Comparison of ENCODE assay signal across 16 cellular contexts in the genomic region with DNA sequence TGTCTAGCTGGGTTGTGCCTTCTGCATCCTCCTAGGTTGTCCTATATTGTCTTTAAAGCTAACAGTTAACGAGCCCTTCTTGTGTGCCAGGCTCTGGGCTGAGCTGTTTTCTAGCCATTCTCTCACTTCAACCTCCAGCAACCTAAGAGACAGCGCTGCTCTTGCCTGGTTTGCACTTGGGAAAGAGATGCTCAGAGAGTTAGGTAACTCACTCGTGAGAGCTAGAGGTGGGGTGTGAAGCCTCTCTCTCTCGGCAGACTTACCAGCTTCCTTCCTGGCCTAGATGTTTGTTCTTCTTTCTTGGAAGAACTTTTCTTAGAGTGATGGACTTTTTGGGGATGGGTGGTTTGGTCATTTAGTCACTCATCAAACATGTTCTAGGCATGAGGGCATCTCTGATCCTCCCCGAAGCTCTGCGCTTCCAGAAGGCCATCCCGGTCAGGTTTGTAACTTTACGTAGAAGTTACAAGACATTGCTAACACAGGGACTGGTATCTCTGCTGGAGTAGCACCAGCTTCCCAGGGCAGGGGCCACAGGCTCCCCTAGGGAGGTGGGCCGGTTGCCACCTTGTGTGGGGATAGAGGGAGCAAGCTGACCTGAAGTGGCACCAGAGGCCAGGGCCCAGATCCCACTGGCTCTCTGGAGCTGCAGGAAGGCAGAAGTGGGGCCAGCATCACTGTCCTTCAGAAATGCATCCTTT. TPM values are rescaled to one million over a fixed set of nuclear protein-coding genes. Genes with fewer than 3 reads are reported as not detected.
DNase-seq lines count a peak whose midpoint lies in the region; ATAC-seq, FAIRE-seq and TF ChIP-seq lines count a peak whose summit lies in the region.
"Had no signal": no experiment of that assay in that cellular context is flagged by ENCODE, and none has a peak within 500 bp of the region (broad histone marks: within the 10 kb centered on the region; RNA-seq: fewer than 3 reads in every experiment).

No MANE protein-coding gene starts in this region.

- no peaks in the 10 kb centered on the region for H3K79me1 ChIP-seq in neuronal stem cell (ENCODE audit: low read depth, low read length)

- H3K9me3 Mint-ChIP-seq in effector memory CD8-positive, alpha-beta T cell, result no peaks in the 10 kb centered on the region

- H3K36me3 Mint-ChIP-seq in effector memory CD8-positive, alpha-beta T cell (ENCODE audit: insufficient read depth), result no peaks in the 10 kb centered on the region
- H3K36me3 Mint-ChIP-seq: activated naive CD8-positive, alpha-beta T cell had no signal

- POLR2A ChIA-PET in A549 (lab: Yijun Ruan, JAX), result interaction anchor here (0.7 kb wide), 1 partner anchor 9 kb away, joined by 4 read pairs; no protein-coding TSS in a partner anchor
- POLR2A ChIA-PET in SK-N-SH (lab: Yijun Ruan, JAX), result no interaction called here

- H3F3A ChIP-seq in SK-N-SH (replicated peaks; ENCODE audit: insufficient read depth), result no peaks in the 10 kb centered on the region

- no peak overlapping the region for H3K4me3 ChIP-seq in A549
- no peak overlapping the region for H3K4me3 ChIP-seq in neuronal stem cell (ENCODE audit: low read length in 2 of 2)
- no peak overlapping the region for H3K4me3 ChIP-seq in foreskin fibroblast (ENCODE audit: low read depth in 1 of 2, low read length in 2 of 2)
- H3K4me3 ChIP-seq in SK-N-SH (ENCODE audit: low read depth in 2 of 2, low read length in 1 of 2), result no peak overlapping the region

- no peaks in the 10 kb centered on the region for H4K20me1 ChIP-seq in SK-N-SH (ENCODE audit: insufficient read depth)

- H3K79me2 ChIP-seq in SK-N-SH (ENCODE audit: insufficient read depth), result no peaks in the 10 kb centered on the region

- H4K8ac ChIP-seq in neuronal stem cell (ENCODE audit: low read depth, low read length), result no peak overlapping the region

- no peak for FAIRE-seq in A549 (lab: Jason Lieb, UNC)
- FAIRE-seq: urothelium cell line had no signal

- DNase-seq in A549 (ENCODE audit: low read depth in 1 of 2, low spot score in 1 of 2) (no peak), MV-4-11 (lab: John Stamatoyannopoulos, UW) (peak; percentile 62), neuronal stem cell (ENCODE audit: low spot score) (no peak), GOT3 (lab: John Stamatoyannopoulos, UW) (no peak), foreskin fibroblast (no peak), SK-N-SH (no peak), NCI-H2196 treated with DMSO at 0.1 percent for 48 hours (lab: John Stamatoyannopoulos, UW; ENCODE audit: unreplicated experiment) (no peak)
- DNase-seq in effector memory CD8-positive, alpha-beta T cell, result peak in 2 of 3 experiments; percentile 21 to 25
- DNase-seq: mammary epithelial cell, NCI-H1105 treated with DMSO at 0.1 percent for 48 hours, NCI-H526 treated with DMSO at 0.1 percent for 48 hours had no signal

- TF ChIP-seq EP300 in A549 (IDR thresholded peaks at IDR 0.05) (no peak), SK-N-SH (IDR thresholded peaks at IDR 0.05; ENCODE audit: borderline replicate concordance in 1 of 2, low read depth in 1 of 2, low read length in 1 of 2) (no peak)

- CTCF ChIA-PET in A549 (lab: Yijun Ruan, JAX), result interaction anchor here (1.1 to 1.8 kb wide), 5 partner anchors 10 to 173 kb away, joined by 3 to 7 read pairs (median 3); no protein-coding TSS in a partner anchor
- CTCF ChIA-PET in SK-N-SH (lab: Yijun Ruan, JAX), result interaction anchor here (0.6 to 1.8 kb wide), 2 partner anchors 16 to 1703 kb away, joined by 3 to 6 read pairs; no protein-coding TSS in a partner anchor

- H3K27me3 ChIP-seq in neuronal stem cell (ENCODE audit: control insufficient read depth in 3 of 3, insufficient read depth in 3 of 3, low read depth in 1 of 3, low read length in 3 of 3) (peaks cover 0 to 16% (median 0%) of the 10 kb centered on the region in 3 experiments), SK-N-SH (ENCODE audit: insufficient read depth) (no peaks in the 10 kb centered on the region)

- H3K4me2 ChIP-seq in A549 (peak overlapping the region; percentile 46; the same call in 2 of the 3 replicates), neuronal stem cell (ENCODE audit: insufficient read depth, low read length, poor library complexity, severe bottlenecking) (no peak overlapping the region), SK-N-SH (no peak overlapping the region)

- no peak overlapping the region for H3K23ac ChIP-seq in neuronal stem cell (ENCODE audit: low read depth, low read length, poor library complexity)

- TF ChIP-seq CTCF in A549 (IDR thresholded peaks at IDR 0.05) (no peak), foreskin fibroblast (IDR thresholded peaks at IDR 0.05; ENCODE audit: low read depth, low read length) (no peak), SK-N-SH (IDR thresholded peaks at IDR 0.05) (no peak)

- H4K91ac ChIP-seq in neuronal stem cell (ENCODE audit: low read depth, low read length, poor library complexity), result no peak overlapping the region

- peaks cover 0 to under 1% of the 10 kb centered on the region in 2 donors for H3K27me3 Mint-ChIP-seq in effector memory CD8-positive, alpha-beta T cell
- H3K27me3 Mint-ChIP-seq: progenitor cell of endocrine pancreas had no signal

- no peak for TF ChIP-seq POLR2A in A549 (IDR thresholded peaks at IDR 0.05; ENCODE audit: low read length)

- H2BK5ac ChIP-seq in neuronal stem cell (ENCODE audit: low read length), result no peak overlapping the region

- H3K36me3 ChIP-seq in neuronal stem cell (replicated peaks in 1 of 2; ENCODE audit: control insufficient read depth in 2 of 2, insufficient read depth in 2 of 2, low read length in 2 of 2), result no peaks in the 10 kb centered on the region
- no peaks in the 10 kb centered on the region for H3K36me3 ChIP-seq in SK-N-SH (replicated peaks in 1 of 2; ENCODE audit: control insufficient read depth in 1 of 2, insufficient read depth in 2 of 2, low read length in 1 of 2)

- peaks cover 0 to 41% of the 10 kb centered on the region in 2 donors for H3K4me1 Mint-ChIP-seq in effector memory CD8-positive, alpha-beta T cell (ENCODE audit: low read depth in 2 of 2)
- H3K4me1 Mint-ChIP-seq: B cell had no signal

- H2BK12ac ChIP-seq in neuronal stem cell (ENCODE audit: low read length), result no peak overlapping the region

- no peaks in the 10 kb centered on the region for H3K9me3 ChIP-seq in A549
- no peaks in the 10 kb centered on the region for H3K9me3 ChIP-seq in neuronal stem cell (replicated peaks in 1 of 2; ENCODE audit: control insufficient read depth in 2 of 2, insufficient read depth in 1 of 2, low read depth in 1 of 2, low read length in 2 of 2)
- H3K9me3 ChIP-seq in SK-N-SH, result no peaks in the 10 kb centered on the region

- H3K18ac ChIP-seq in neuronal stem cell (ENCODE audit: low read length), result no peak overlapping the region

- H3K4ac ChIP-seq in neuronal stem cell (ENCODE audit: low read length), result no peak overlapping the region

- no peaks in the 10 kb centered on the region for H3K9me2 ChIP-seq in SK-N-SH

- H2BK15ac ChIP-seq in neuronal stem cell (ENCODE audit: low read length), result no peak overlapping the region

- H3K4me3 Mint-ChIP-seq in effector memory CD8-positive, alpha-beta T cell, result peak overlapping the region in 1 of 2 donors; percentile 79
- H3K4me3 Mint-ChIP-seq: activated naive CD8-positive, alpha-beta T cell; B cell had no signal

- H3K27ac ChIP-seq in A549, result peak overlapping the region; percentile 52 to 68; a peak in 5 of 6 replicates
- H3K27ac ChIP-seq in neuronal stem cell (replicated peaks; ENCODE audit: low read length), result no peak overlapping the region
- H3K27ac ChIP-seq in SK-N-SH (ENCODE audit: low read depth in 2 of 2, low read length in 1 of 2), result no peak overlapping the region

- ATAC-seq in A549, result no peak
- peak; percentile 78 for ATAC-seq in effector memory CD8-positive, alpha-beta T cell (replicated peaks)
- ATAC-seq: activated CD4-positive, CD25-positive, alpha-beta regulatory T cell treated with anti-CD3 and anti-CD28 coated beads, Interleukin-2, amount 50 U/mL, for 24 hours had no signal

- H2BK120ac ChIP-seq in neuronal stem cell (ENCODE audit: low read depth, low read length), result no peak overlapping the region

- H3K9ac ChIP-seq in neuronal stem cell (ENCODE audit: low read depth, low read length, poor library complexity), result no peak overlapping the region
- no peak overlapping the region for H3K9ac ChIP-seq in SK-N-SH

- H2AK5ac ChIP-seq in neuronal stem cell (ENCODE audit: low read depth, low read length), result no peak overlapping the region

- H2AFZ ChIP-seq in neuronal stem cell (ENCODE audit: low read length), result no peak overlapping the region
- H2AFZ ChIP-seq in SK-N-SH (ENCODE audit: low read depth), result no peak overlapping the region

- peaks cover 66% of the 10 kb centered on the region for H3K4me1 ChIP-seq in A549
- H3K4me1 ChIP-seq in neuronal stem cell (ENCODE audit: control insufficient read depth in 2 of 2, insufficient read depth in 1 of 2, low read depth in 1 of 2, low read length in 2 of 2), result peaks cover 0 to 8% of the 10 kb centered on the region in 2 donors
- H3K4me1 ChIP-seq in SK-N-SH (ENCODE audit: control insufficient read depth in 1 of 2, insufficient read depth in 2 of 2, low read depth in 1 of 2, low read length in 1 of 2), result peaks cover 8 to 14% of the 10 kb centered on the region in 2 experiments; a peak in 2 of 4 replicates

- H3K27ac Mint-ChIP-seq in effector memory CD8-positive, alpha-beta T cell, result peak overlapping the region in 1 of 2 donors; percentile 92
- H3K27ac Mint-ChIP-seq: activated naive CD8-positive, alpha-beta T cell; B cell; progenitor cell of endocrine pancreas had no signal

- TF ChIP-seq RAD21 in A549 (conservative IDR thresholded peaks at IDR 0.05 in 1 of 2, IDR thresholded peaks at IDR 0.05 in 1 of 2) (no peak), SK-N-SH (IDR thresholded peaks at IDR 0.05; ENCODE audit: low read length) (no peak)

- peak overlapping the region; percentile 57 for H3K14ac ChIP-seq in neuronal stem cell (ENCODE audit: low read length)

- WGBS in A549 (ENCODE audit: missing lambda C conversion rate), result 89% methylated on average over 9 of the region's 9 CpGs
- no CpG with 5 or more reads among the region's 9 CpGs for WGBS in neuronal stem cell (ENCODE audit: extremely low coverage in 2 of 2, insufficient read length in 2 of 2, insufficient replicate concordance in 1 of 2), 2 donors
- WGBS in SK-N-SH (ENCODE audit: low lambda C conversion rate), result 93% methylated on average over 5 of the region's 9 CpGs

RNA-seq across cellular contexts. Expression of a gene that starts 14.3 kb away (rescaled TPM):
- polyA plus RNA-seq in A549 (2011; rRNA removed) (89.0 and 89.6 TPM in 2 replicates), A549 (2017; fragmentation: RNase III; extraction: RNeasy Plus Mini Kit Qiagen cat#74134 plus additional on column Dnase treatment) (49.3 to 60.2 TPM (median 54.4 TPM) in 3 replicates), SK-N-SH (2012; rRNA removed) (8.5 and 13.8 TPM in 2 replicates)
- polyA plus RNA-seq in A549 (2012; cell fraction: cytosol; rRNA removed), result 159 and 209 TPM in 2 replicates
- polyA plus RNA-seq in A549 (2012; cell fraction: nucleus; rRNA removed), result 211 and 234 TPM in 2 replicates
- polyA minus RNA-seq in A549 (2011; rRNA and poly(A)+ RNA removed), result 132 and 156 TPM in 2 replicates
- polyA plus RNA-seq in neuronal stem cell (2013, experiment 1 of 2), result 10.5 TPM
- polyA plus RNA-seq in neuronal stem cell (2013, experiment 2 of 2), result 10.6 TPM
- polyA plus RNA-seq in SK-N-SH (2012; cell fraction: cytosol; rRNA removed), result 8.0 and 9.7 TPM in 2 replicates
- 7.3 and 8.3 TPM in 2 replicates for polyA plus RNA-seq in SK-N-SH (2012; cell fraction: nucleus; rRNA removed)

RNA-seq across cellular contexts. Expression of a gene that starts 48.9 kb away (rescaled TPM):
- polyA plus RNA-seq in A549 (2011; rRNA removed) (0.16 and 0.24 TPM in 2 replicates), A549 (2017; fragmentation: RNase III; extraction: RNeasy Plus Mini Kit Qiagen cat#74134 plus additional on column Dnase treatment) (0.09 to 0.21 TPM (median 0.15 TPM) in 3 replicates), SK-N-SH (2012; rRNA removed) (0.02 and 0.05 TPM in 2 replicates)
- polyA plus RNA-seq in A549 (2012; cell fraction: cytosol; rRNA removed), result 0.17 and 0.21 TPM in 2 replicates
- 0.06 and 0.16 TPM in 2 replicates for polyA plus RNA-seq in A549 (2012; cell fraction: nucleus; rRNA removed)
- 0.12 and 0.19 TPM in 2 replicates for polyA minus RNA-seq in A549 (2011; rRNA and poly(A)+ RNA removed)
- polyA plus RNA-seq in neuronal stem cell (2013, experiment 1 of 2), result not detected
- polyA plus RNA-seq in neuronal stem cell (2013, experiment 2 of 2), result not detected
- 0.03 TPM in 1 of 2 replicates, not detected in the other for polyA plus RNA-seq in SK-N-SH (2012; cell fraction: cytosol; rRNA removed)
- polyA plus RNA-seq in SK-N-SH (2012; cell fraction: nucleus; rRNA removed), result not detected in 2 replicates

Comparison
In these comparisons a context has a peak if more than half of its experiments do, and no peak if none do; other contexts are left out.
1. DNase-seq: peak in MV-4-11 (single experiment) and effector memory CD8-positive, alpha-beta T cell (2 of 3); none in A549 (0 of 2), neuronal stem cell (single experiment), GOT3 (single experiment), foreskin fibroblast (0 of 2), SK-N-SH (single experiment) and NCI-H2196 treated with DMSO at 0.1 percent for 48 hours (single experiment).
2. H3K27ac ChIP-seq: peak in A549 (2 of 2); none in neuronal stem cell (single experiment) and SK-N-SH (0 of 2).